2 cellular contexts compared by ENCODE assay signal in genomic region chr22:29022101-29022817, GRCh38.
TF ChIP-seq lines count a peak whose summit lies in the region.

No MANE protein-coding gene starts in this region.

TF ChIP-seq in GM23338, 12 proteins besides CTCF, POLR2A, EP300 and RAD21:
- TF ChIP-seq CREB1 (CRISPR knock-in tag; IDR thresholded peaks at IDR 0.05; ENCODE audit: low read depth): no peak
- no peak for TF ChIP-seq NANOG (IDR thresholded peaks at IDR 0.05; ENCODE audit: borderline replicate concordance)
- TF ChIP-seq JUNB (IDR thresholded peaks at IDR 0.05; ENCODE audit: unreplicated experiment): no peak
- no peak for TF ChIP-seq ZNF331 (CRISPR knock-in tag; IDR thresholded peaks at IDR 0.05; ENCODE audit: low read depth)
- no peak for TF ChIP-seq ETS1 (IDR thresholded peaks at IDR 0.05)
- no peak for TF ChIP-seq POLR2AphosphoS5 (IDR thresholded peaks at IDR 0.05; ENCODE audit: low read depth)
- no peak for TF ChIP-seq EZH2phosphoT487 (IDR thresholded peaks at IDR 0.05; ENCODE audit: unreplicated experiment)

TF ChIP-seq in HepG2, 621 proteins besides CTCF, POLR2A, EP300 and RAD21 (continues in another document):
- TF ChIP-seq THRA (CRISPR knock-in tag; IDR thresholded peaks at IDR 0.05; ENCODE audit: borderline replicate concordance) (0 out of 2 replicates have a peak, but pooled peaks have one; percentile 14), ZKSCAN5 (CRISPR knock-in tag; IDR thresholded peaks at IDR 0.05) (no peak), FOXK1 (CRISPR knock-in tag; IDR thresholded peaks at IDR 0.05; ENCODE audit: borderline replicate concordance, low read depth) (no peak), RBM22 (optimal IDR thresholded peaks at IDR 0.05; ENCODE audit: low read length) (peak; percentile 80), ZNF710 (CRISPR knock-in tag; IDR thresholded peaks at IDR 0.05; ENCODE audit: borderline replicate concordance) (peak; percentile 59; the same call in 1 of the 2 replicates), ISL2 (CRISPR knock-in tag; IDR thresholded peaks at IDR 0.05) (0 out of 2 replicates have a peak, but pooled peaks have one; percentile 11), ZBTB10 (CRISPR knock-in tag; IDR thresholded peaks at IDR 0.05; ENCODE audit: borderline replicate concordance) (peak; percentile 52; the same call in 1 of the 2 replicates), ZNF775 (CRISPR knock-in tag; IDR thresholded peaks at IDR 0.05; ENCODE audit: borderline replicate concordance) (0 out of 2 replicates have a peak, but pooled peaks have one; percentile 65), NFKBIZ (CRISPR knock-in tag; IDR thresholded peaks at IDR 0.05) (no peak), ARID5B (CRISPR knock-in tag; IDR thresholded peaks at IDR 0.05) (peak; percentile 68; the same call in 1 of the 2 replicates), DMTF1 (CRISPR knock-in tag; IDR thresholded peaks at IDR 0.05) (0 out of 2 replicates have a peak, but pooled peaks have one; percentile 56), MIXL1 (CRISPR knock-in tag; IDR thresholded peaks at IDR 0.05) (peak; percentile 68; the same call in 1 of the 2 replicates), BORCS8-MEF2B (CRISPR knock-in tag; IDR thresholded peaks at IDR 0.05) (no peak), ZBTB3 (CRISPR knock-in tag; IDR thresholded peaks at IDR 0.05; ENCODE audit: borderline replicate concordance, low read depth) (0 out of 2 replicates have a peak, but pooled peaks have one; percentile 35), SP4 (CRISPR knock-in tag; IDR thresholded peaks at IDR 0.05) (no peak), MED1 (CRISPR knock-in tag; IDR thresholded peaks at IDR 0.05) (peak; percentile 65), PHF21A (CRISPR knock-in tag; IDR thresholded peaks at IDR 0.05) (peak; percentile 52; the same call in 1 of the 2 replicates), ZNF644 (CRISPR knock-in tag; IDR thresholded peaks at IDR 0.05; ENCODE audit: low read depth) (no peak), GABPA (IDR thresholded peaks at IDR 0.05; ENCODE audit: low read depth, low read length) (no peak), GABPA (CRISPR knock-in tag; IDR thresholded peaks at IDR 0.05; ENCODE audit: low read depth) (no peak), HMGXB3 (CRISPR knock-in tag; IDR thresholded peaks at IDR 0.05; ENCODE audit: borderline replicate concordance) (no peak), MED13 (CRISPR knock-in tag; IDR thresholded peaks at IDR 0.05) (no peak), CSRNP1 (CRISPR knock-in tag; IDR thresholded peaks at IDR 0.05) (no peak), ARNTL (CRISPR knock-in tag; IDR thresholded peaks at IDR 0.05) (peak; percentile 87), SKIL (CRISPR knock-in tag; IDR thresholded peaks at IDR 0.05; ENCODE audit: borderline replicate concordance) (no peak), RFXANK (CRISPR knock-in tag; IDR thresholded peaks at IDR 0.05) (no peak), TEAD2 (CRISPR knock-in tag; IDR thresholded peaks at IDR 0.05) (no peak), BRD4 (CRISPR knock-in tag; IDR thresholded peaks at IDR 0.05) (0 out of 2 replicates have a peak, but pooled peaks have one; percentile 28), FOXJ3 (CRISPR knock-in tag; IDR thresholded peaks at IDR 0.05; ENCODE audit: borderline replicate concordance) (peak; percentile 44; the same call in 1 of the 2 replicates)
